ENCODE assay signal across 8 cellular contexts in genomic region chr2:7430869-7431641, GRCh38.
A peak's percentile ranks its signal among the peaks of the same experiment; 100 is the strongest.
DNase-seq lines count a peak whose midpoint lies in the region; ATAC-seq and FAIRE-seq lines count a peak whose summit lies in the region.

No MANE protein-coding gene starts in this region.

- peaks cover 49% of the 10 kb centered on the region for H3K4me1 Mint-ChIP-seq in activated naive CD4-positive, alpha-beta T cell treated with anti-CD3 and anti-CD28 coated beads, Interleukin-2, amount 10 ng/mL, durations not matched to agents 7 days and 5 days

- H3K4me3 ChIP-seq in iPS-11a (ENCODE audit: low read depth, low read length) (peak overlapping the region; percentile 20), small intestine (ENCODE audit: low read depth in 1 of 2, low read length in 2 of 2) (peak overlapping the region in 1 of 2 donors; percentile 41)

- H3K4me3 Mint-ChIP-seq in activated naive CD4-positive, alpha-beta T cell treated with anti-CD3 and anti-CD28 coated beads, Interleukin-2, amount 10 ng/mL, durations not matched to agents 7 days and 5 days, result peak overlapping the region; percentile 62

- H3K4me1 ChIP-seq in small intestine (ENCODE audit: control insufficient read depth in 2 of 2, insufficient read depth in 1 of 2, low read depth in 1 of 2, low read length in 1 of 2), result no peaks in the 10 kb centered on the region

- CTCF ChIA-PET in activated naive CD4-positive, alpha-beta T cell treated with anti-CD3 and anti-CD28 coated beads, Interleukin-2, amount 10 ng/mL, durations not matched to agents 7 days and 5 days (lab: Charles Lee), result interaction anchor here (0.9 kb wide), 1 partner anchor 240 kb away, joined by 5 read pairs; no protein-coding TSS in a partner anchor

- FAIRE-seq in small intestine (lab: Jason Lieb, UNC) (no peak), urothelium cell line (lab: Jason Lieb, UNC) (no peak)

- H3K27me3 Mint-ChIP-seq in activated naive CD4-positive, alpha-beta T cell treated with anti-CD3 and anti-CD28 coated beads, Interleukin-2, amount 10 ng/mL, durations not matched to agents 7 days and 5 days, result peaks cover 12% of the 10 kb centered on the region

- H3K36me3 ChIP-seq in small intestine (ENCODE audit: control insufficient read depth in 2 of 2, insufficient read depth in 2 of 2, low read length in 2 of 2), result no peaks in the 10 kb centered on the region

- H3K36me3 Mint-ChIP-seq in activated naive CD4-positive, alpha-beta T cell treated with anti-CD3 and anti-CD28 coated beads, Interleukin-2, amount 10 ng/mL, durations not matched to agents 7 days and 5 days, result peaks cover 4% of the 10 kb centered on the region

- 5 to 13% (median 6%) methylated on average over 43 to 56 of the region's 56 CpGs for whole genome bisulfite sequencing in small intestine, 3 donors

- H3K27ac ChIP-seq in small intestine (ENCODE audit: low read depth in 1 of 2, low read length in 1 of 2), result peak overlapping the region; percentile 81 to 84

- H3K27me3 ChIP-seq in small intestine (ENCODE audit: control insufficient read depth in 2 of 2, insufficient read depth in 2 of 2, low read length in 2 of 2), result peaks cover 0 to 3% of the 10 kb centered on the region in 2 donors

- peak overlapping the region; percentile 91 for H3K27ac Mint-ChIP-seq in activated naive CD4-positive, alpha-beta T cell treated with anti-CD3 and anti-CD28 coated beads, Interleukin-2, amount 10 ng/mL, durations not matched to agents 7 days and 5 days

- peak; percentile 42 to 58 for DNase-seq in Kasumi-1 (lab: John Stamatoyannopoulos, UW)
- DNase-seq in activated naive CD4-positive, alpha-beta T cell treated with anti-CD3 and anti-CD28 coated beads, Interleukin-2, amount 10 ng/mL, durations not matched to agents 7 days and 5 days, result peak; percentile 61
- DNase-seq in small intestine, result peak; percentile 23
- DNase-seq in NCI-H2196 treated with DMSO at 0.1 percent for 48 hours (lab: John Stamatoyannopoulos, UW; ENCODE audit: unreplicated experiment), result no peak
- DNase-seq in urothelium cell line (ENCODE audit: low spot score), result no peak
- DNase-seq in SHP77 (lab: John Stamatoyannopoulos, UW), result no peak

- ATAC-seq in GM19351 (IDR thresholded peaks at IDR 0.05; ENCODE audit: unreplicated experiment), result peak; percentile 77

- peaks cover 21% of the 10 kb centered on the region for H3K9me3 Mint-ChIP-seq in activated naive CD4-positive, alpha-beta T cell treated with anti-CD3 and anti-CD28 coated beads, Interleukin-2, amount 10 ng/mL, durations not matched to agents 7 days and 5 days

- no peaks in the 10 kb centered on the region for H3K9me3 ChIP-seq in small intestine (ENCODE audit: control insufficient read depth, low read depth)

Comparison
In these comparisons a context has a peak if more than half of its experiments do, and no peak if none do; other contexts are left out.
1. DNase-seq: peak in Kasumi-1 (2 of 2), activated naive CD4-positive, alpha-beta T cell treated with anti-CD3 and anti-CD28 coated beads, Interleukin-2, amount 10 ng/mL, durations not matched to agents 7 days and 5 days (single experiment) and small intestine (single experiment); none in NCI-H2196 treated with DMSO at 0.1 percent for 48 hours (single experiment), urothelium cell line (single experiment) and SHP77 (0 of 2).